Comparison of ENCODE assay signal across 1 cellular context in the genomic region with DNA sequence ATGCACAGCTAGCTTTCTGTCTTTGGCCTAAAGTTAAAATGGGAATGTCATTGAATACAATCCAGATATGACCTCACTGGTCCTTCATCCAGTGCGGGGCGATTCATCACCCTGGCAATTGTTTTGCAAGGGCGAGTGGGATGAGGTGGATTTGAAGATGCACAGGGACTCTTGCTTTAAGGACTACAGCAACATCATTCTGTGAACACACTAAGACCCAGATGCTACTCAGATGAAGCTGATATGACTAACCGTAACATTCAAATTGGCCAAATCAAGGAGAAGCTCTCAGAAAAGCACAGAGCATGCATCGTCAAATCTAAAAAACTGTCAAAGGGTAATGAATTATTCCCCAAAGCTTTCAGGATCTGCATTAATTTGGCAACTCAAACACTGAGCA.
TF ChIP-seq lines count a peak whose summit lies in the region.

No MANE protein-coding gene starts in this region.

TF ChIP-seq in GM23338, 12 proteins besides CTCF, POLR2A, EP300 and RAD21:
- TF ChIP-seq, protein P1, sequence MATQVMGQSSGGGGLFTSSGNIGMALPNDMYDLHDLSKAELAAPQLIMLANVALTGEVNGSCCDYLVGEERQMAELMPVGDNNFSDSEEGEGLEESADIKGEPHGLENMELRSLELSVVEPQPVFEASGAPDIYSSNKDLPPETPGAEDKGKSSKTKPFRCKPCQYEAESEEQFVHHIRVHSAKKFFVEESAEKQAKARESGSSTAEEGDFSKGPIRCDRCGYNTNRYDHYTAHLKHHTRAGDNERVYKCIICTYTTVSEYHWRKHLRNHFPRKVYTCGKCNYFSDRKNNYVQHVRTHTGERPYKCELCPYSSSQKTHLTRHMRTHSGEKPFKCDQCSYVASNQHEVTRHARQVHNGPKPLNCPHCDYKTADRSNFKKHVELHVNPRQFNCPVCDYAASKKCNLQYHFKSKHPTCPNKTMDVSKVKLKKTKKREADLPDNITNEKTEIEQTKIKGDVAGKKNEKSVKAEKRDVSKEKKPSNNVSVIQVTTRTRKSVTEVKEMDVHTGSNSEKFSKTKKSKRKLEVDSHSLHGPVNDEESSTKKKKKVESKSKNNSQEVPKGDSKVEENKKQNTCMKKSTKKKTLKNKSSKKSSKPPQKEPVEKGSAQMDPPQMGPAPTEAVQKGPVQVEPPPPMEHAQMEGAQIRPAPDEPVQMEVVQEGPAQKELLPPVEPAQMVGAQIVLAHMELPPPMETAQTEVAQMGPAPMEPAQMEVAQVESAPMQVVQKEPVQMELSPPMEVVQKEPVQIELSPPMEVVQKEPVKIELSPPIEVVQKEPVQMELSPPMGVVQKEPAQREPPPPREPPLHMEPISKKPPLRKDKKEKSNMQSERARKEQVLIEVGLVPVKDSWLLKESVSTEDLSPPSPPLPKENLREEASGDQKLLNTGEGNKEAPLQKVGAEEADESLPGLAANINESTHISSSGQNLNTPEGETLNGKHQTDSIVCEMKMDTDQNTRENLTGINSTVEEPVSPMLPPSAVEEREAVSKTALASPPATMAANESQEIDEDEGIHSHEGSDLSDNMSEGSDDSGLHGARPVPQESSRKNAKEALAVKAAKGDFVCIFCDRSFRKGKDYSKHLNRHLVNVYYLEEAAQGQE (IDR thresholded peaks at IDR 0.05; ENCODE audit: unreplicated experiment), result no peak
- TF ChIP-seq JUNB (IDR thresholded peaks at IDR 0.05; ENCODE audit: unreplicated experiment) (no peak), EZH2phosphoT487 (IDR thresholded peaks at IDR 0.05; ENCODE audit: unreplicated experiment) (no peak), NANOG (IDR thresholded peaks at IDR 0.05; ENCODE audit: borderline replicate concordance) (no peak), ZNF114 (CRISPR knock-in tag; IDR thresholded peaks at IDR 0.05) (no peak), EZH2 (IDR thresholded peaks at IDR 0.05; ENCODE audit: low read depth, unreplicated experiment) (no peak), CREB1 (CRISPR knock-in tag; IDR thresholded peaks at IDR 0.05; ENCODE audit: low read depth) (no peak), POLR2AphosphoS5 (IDR thresholded peaks at IDR 0.05; ENCODE audit: low read depth) (no peak)
- TF ChIP-seq, protein P2, sequence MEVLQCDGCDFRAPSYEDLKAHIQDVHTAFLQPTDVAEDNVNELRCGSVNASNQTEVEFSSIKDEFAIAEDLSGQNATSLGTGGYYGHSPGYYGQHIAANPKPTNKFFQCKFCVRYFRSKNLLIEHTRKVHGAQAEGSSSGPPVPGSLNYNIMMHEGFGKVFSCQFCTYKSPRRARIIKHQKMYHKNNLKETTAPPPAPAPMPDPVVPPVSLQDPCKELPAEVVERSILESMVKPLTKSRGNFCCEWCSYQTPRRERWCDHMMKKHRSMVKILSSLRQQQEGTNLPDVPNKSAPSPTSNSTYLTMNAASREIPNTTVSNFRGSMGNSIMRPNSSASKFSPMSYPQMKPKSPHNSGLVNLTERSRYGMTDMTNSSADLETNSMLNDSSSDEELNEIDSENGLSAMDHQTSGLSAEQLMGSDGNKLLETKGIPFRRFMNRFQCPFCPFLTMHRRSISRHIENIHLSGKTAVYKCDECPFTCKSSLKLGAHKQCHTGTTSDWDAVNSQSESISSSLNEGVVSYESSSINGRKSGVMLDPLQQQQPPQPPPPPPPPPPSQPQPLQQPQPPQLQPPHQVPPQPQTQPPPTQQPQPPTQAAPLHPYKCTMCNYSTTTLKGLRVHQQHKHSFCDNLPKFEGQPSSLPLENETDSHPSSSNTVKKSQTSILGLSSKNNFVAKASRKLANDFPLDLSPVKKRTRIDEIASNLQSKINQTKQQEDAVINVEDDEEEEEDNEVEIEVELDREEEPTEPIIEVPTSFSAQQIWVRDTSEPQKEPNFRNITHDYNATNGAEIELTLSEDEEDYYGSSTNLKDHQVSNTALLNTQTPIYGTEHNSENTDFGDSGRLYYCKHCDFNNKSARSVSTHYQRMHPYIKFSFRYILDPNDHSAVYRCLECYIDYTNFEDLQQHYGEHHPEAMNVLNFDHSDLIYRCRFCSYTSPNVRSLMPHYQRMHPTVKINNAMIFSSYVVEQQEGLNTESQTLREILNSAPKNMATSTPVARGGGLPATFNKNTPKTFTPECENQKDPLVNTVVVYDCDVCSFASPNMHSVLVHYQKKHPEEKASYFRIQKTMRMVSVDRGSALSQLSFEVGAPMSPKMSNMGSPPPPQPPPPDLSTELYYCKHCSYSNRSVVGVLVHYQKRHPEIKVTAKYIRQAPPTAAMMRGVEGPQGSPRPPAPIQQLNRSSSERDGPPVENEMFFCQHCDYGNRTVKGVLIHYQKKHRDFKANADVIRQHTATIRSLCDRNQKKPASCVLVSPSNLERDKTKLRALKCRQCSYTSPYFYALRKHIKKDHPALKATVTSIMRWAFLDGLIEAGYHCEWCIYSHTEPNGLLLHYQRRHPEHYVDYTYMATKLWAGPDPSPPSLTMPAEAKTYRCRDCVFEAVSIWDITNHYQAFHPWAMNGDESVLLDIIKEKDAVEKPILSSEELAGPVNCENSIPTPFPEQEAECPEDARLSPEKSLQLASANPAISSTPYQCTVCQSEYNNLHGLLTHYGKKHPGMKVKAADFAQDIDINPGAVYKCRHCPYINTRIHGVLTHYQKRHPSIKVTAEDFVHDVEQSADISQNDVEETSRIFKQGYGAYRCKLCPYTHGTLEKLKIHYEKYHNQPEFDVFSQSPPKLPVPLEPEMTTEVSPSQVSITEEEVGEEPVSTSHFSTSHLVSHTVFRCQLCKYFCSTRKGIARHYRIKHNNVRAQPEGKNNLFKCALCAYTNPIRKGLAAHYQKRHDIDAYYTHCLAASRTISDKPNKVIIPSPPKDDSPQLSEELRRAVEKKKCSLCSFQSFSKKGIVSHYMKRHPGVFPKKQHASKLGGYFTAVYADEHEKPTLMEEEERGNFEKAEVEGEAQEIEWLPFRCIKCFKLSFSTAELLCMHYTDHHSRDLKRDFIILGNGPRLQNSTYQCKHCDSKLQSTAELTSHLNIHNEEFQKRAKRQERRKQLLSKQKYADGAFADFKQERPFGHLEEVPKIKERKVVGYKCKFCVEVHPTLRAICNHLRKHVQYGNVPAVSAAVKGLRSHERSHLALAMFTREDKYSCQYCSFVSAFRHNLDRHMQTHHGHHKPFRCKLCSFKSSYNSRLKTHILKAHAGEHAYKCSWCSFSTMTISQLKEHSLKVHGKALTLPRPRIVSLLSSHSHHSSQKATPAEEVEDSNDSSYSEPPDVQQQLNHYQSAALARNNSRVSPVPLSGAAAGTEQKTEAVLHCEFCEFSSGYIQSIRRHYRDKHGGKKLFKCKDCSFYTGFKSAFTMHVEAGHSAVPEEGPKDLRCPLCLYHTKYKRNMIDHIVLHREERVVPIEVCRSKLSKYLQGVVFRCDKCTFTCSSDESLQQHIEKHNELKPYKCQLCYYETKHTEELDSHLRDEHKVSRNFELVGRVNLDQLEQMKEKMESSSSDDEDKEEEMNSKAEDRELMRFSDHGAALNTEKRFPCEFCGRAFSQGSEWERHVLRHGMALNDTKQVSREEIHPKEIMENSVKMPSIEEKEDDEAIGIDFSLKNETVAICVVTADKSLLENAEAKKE (CRISPR knock-in tag; IDR thresholded peaks at IDR 0.05), result no peak
